Comparison of ENCODE assay signal across 14 cellular contexts in genomic region chr3:29057326-29057725, GRCh38.
A peak's percentile ranks its signal among the peaks of the same experiment; 100 is the strongest.
DNase-seq lines count a peak whose midpoint lies in the region; ATAC-seq and TF ChIP-seq lines count a peak whose summit lies in the region.
"Had no signal": no experiment of that assay in that cellular context is flagged by ENCODE, and none has a peak within 500 bp of the region (broad histone marks: within the 10 kb centered on the region; RNA-seq: fewer than 3 reads in every experiment).

No MANE protein-coding gene starts in this region.

- TF ChIP-seq CTCF in AG09309 (IDR thresholded peaks at IDR 0.05; ENCODE audit: control insufficient read depth, insufficient read depth, low read depth, low read length, missing control alignments) (no peak), cardiac fibroblast (IDR thresholded peaks at IDR 0.05; ENCODE audit: low read depth, low read length) (no peak), gastrocnemius medialis (IDR thresholded peaks at IDR 0.05 in 4 of 5, conservative IDR thresholded peaks at IDR 0.05 in 1 of 5) (no peak)

- no peak for ATAC-seq in gastrocnemius medialis
- ATAC-seq: activated CD8-positive, alpha-beta T cell treated with anti-CD3 and anti-CD28 coated beads for 36 hours had no signal

- H3K9me3 ChIP-seq in HUES64 (ENCODE audit: insufficient read depth, low read depth, low read length) (0 out of 2 replicates have a peak, but pooled peaks cover 2% of the 10 kb centered on the region), MG63 (no peaks in the 10 kb centered on the region), gastrocnemius medialis (peaks cover 0 to 11% (median 0%) of the 10 kb centered on the region in 3 donors)

- no peak for TF ChIP-seq POLR2A in gastrocnemius medialis (IDR thresholded peaks at IDR 0.05)

- H3K27ac ChIP-seq in HUES64 (ENCODE audit: low read depth, low read length): peak overlapping the region; percentile 91; the same call in 1 of the 2 replicates
- no peak overlapping the region for H3K27ac ChIP-seq in gastrocnemius medialis

- H3K4me3 ChIP-seq in AG09309 (ENCODE audit: control insufficient read depth, low read depth, low read length): no peak overlapping the region
- no peak overlapping the region for H3K4me3 ChIP-seq in HUES64 (ENCODE audit: low read length)
- H3K4me3 ChIP-seq in cardiac fibroblast (replicated peaks in 1 of 2; ENCODE audit: low read depth in 2 of 2, low read length in 2 of 2): no peak overlapping the region
- H3K4me3 ChIP-seq in MG63: no peak overlapping the region
- no peak overlapping the region for H3K4me3 ChIP-seq in gastrocnemius medialis

- intact Hi-C loops in cardiac septum (cut with DNase I) (no loop called here), gastrocnemius medialis (cut with DNase I; ENCODE audit: low total_unique reads) (no loop called here)

- peaks cover 9% of the 10 kb centered on the region; the same call in 1 of the 2 replicates for H3K4me1 ChIP-seq in HUES64 (ENCODE audit: insufficient read depth, low read length)
- H3K4me1 ChIP-seq in gastrocnemius medialis: no peaks in the 10 kb centered on the region

- in situ Hi-C loops in gastrocnemius medialis (cut with MboI; ENCODE audit: low sequenced_read_pairs in 4 of 4): no loop called here

- H3K36me3 ChIP-seq in HUES64 (ENCODE audit: insufficient read depth, low read length): no peaks in the 10 kb centered on the region
- H3K36me3 ChIP-seq in MG63: no peaks in the 10 kb centered on the region
- H3K36me3 ChIP-seq in gastrocnemius medialis: no peaks in the 10 kb centered on the region

- H3K27me3 ChIP-seq in HUES64 (ENCODE audit: insufficient read depth, low read length) (no peaks in the 10 kb centered on the region), MG63 (no peaks in the 10 kb centered on the region), gastrocnemius medialis (no peaks in the 10 kb centered on the region)

- no peak overlapping the region for H3K9ac ChIP-seq in HUES64 (ENCODE audit: low read depth, low read length)

- DNase-seq in AG09309 (ENCODE audit: low read depth) (peak; percentile 65), cardiac fibroblast (ENCODE audit: low read depth in 2 of 2) (peak; percentile 43 to 67), islet precursor cell (peak; percentile 88), cardiac septum (ENCODE audit: low spot score) (no peak), MG63 (no peak), MV-4-11 (lab: John Stamatoyannopoulos, UW) (no peak), gastrocnemius medialis (no peak)
- DNase-seq: activated CD8-positive, alpha-beta T cell treated with anti-CD3 and anti-CD28 coated beads for 36 hours; DMS153; KG1; NCI-H1694 treated with DMSO at 0.1 percent for 48 hours; NCI-H748 treated with DMSO at 0.1 percent for 48 hours; SIG-M5 had no signal

Comparison
In these comparisons a context has a peak if more than half of its experiments do, and no peak if none do; other contexts are left out.
1. DNase-seq: peak in AG09309 (single experiment), cardiac fibroblast (2 of 2) and islet precursor cell (single experiment); none in cardiac septum (single experiment), MG63 (single experiment), MV-4-11 (single experiment) and gastrocnemius medialis (0 of 2).